Comparison of ENCODE assay signal across 8 cellular contexts in genomic region chr1:226827458-226827857, GRCh38. TPM values are rescaled to one million over a fixed set of nuclear protein-coding genes. Genes with fewer than 3 reads are reported as not detected.
DNase-seq lines count a peak whose midpoint lies in the region; ATAC-seq lines count a peak whose summit lies in the region.

No MANE protein-coding gene starts in this region.

- peaks cover 0 to 4% of the 10 kb centered on the region in 2 donors for H3K4me1 ChIP-seq in esophagus (ENCODE audit: control insufficient read depth in 2 of 2, insufficient read depth in 2 of 2, low read length in 1 of 2)
- peaks cover 2 to 4% of the 10 kb centered on the region in 2 experiments for H3K4me1 ChIP-seq in trophoblast cell (ENCODE audit: control insufficient read depth in 1 of 2, insufficient read depth in 2 of 2, low read length in 2 of 2)

- H3K4me1 Mint-ChIP-seq in T-helper 2 cell treated with Interferon-gamma antibody and Interleukin-4, amounts not matched to agents 5 μg/mL and 100 μg/mL, for 36 hours (ENCODE audit: low read depth), result peaks cover 15% of the 10 kb centered on the region

- no peaks in the 10 kb centered on the region for H3K9me3 Mint-ChIP-seq in T-helper 2 cell treated with Interferon-gamma antibody and Interleukin-4, amounts not matched to agents 5 μg/mL and 100 μg/mL, for 36 hours

- H2BK120ac ChIP-seq in trophoblast cell (ENCODE audit: insufficient read depth, low read length, poor library complexity), result no peak overlapping the region

- no peaks in the 10 kb centered on the region for H3K79me2 ChIP-seq in trophoblast cell (ENCODE audit: control insufficient read depth, insufficient read depth, low read length, poor library complexity)

- no peaks in the 10 kb centered on the region for H3K27me3 ChIP-seq in esophagus (ENCODE audit: control insufficient read depth in 1 of 2, insufficient read depth in 2 of 2, low read length in 2 of 2)
- no peaks in the 10 kb centered on the region for H3K27me3 ChIP-seq in trophoblast cell (ENCODE audit: insufficient read depth, low read length)

- H3K4me3 ChIP-seq in esophagus (ENCODE audit: low read depth in 1 of 2, low read length in 2 of 2) (peak overlapping the region in 1 of 2 donors; percentile 30), trophoblast cell (ENCODE audit: low read depth, low read length) (no peak overlapping the region)

- H2BK5ac ChIP-seq in trophoblast cell (ENCODE audit: low read depth, low read length, poor library complexity), result no peak overlapping the region

- H4K91ac ChIP-seq in trophoblast cell (ENCODE audit: low read depth, low read length), result peak overlapping the region; percentile 58

- WGBS in esophagus, 2 donors, result 17 to 28% methylated on average over 11 of the region's 11 CpGs
- WGBS in trophoblast cell (ENCODE audit: extremely low coverage, insufficient coverage, insufficient read length), result no CpG with 5 or more reads among the region's 11 CpGs

- H3K18ac ChIP-seq in trophoblast cell (ENCODE audit: low read length), result peak overlapping the region; percentile 63

- DNase-seq in GM03348 (ENCODE audit: low spot score) (peak; percentile 69), trophoblast cell (no peak), HuH-7 (ENCODE audit: low spot score) (no peak), NCI-H1436 (lab: John Stamatoyannopoulos, UW) (no peak), NCI-H1417 treated with DMSO at 0.1 percent for 48 hours (lab: John Stamatoyannopoulos, UW) (no peak)
- no peak for DNase-seq in T-helper 2 cell treated with Interferon-gamma antibody and Interleukin-4, amounts not matched to agents 5 μg/mL and 100 μg/mL, for 36 hours (ENCODE audit: low spot score)

- peak overlapping the region; percentile 85 for H4K8ac ChIP-seq in trophoblast cell (ENCODE audit: low read depth, low read length)

- H3K27me3 Mint-ChIP-seq in T-helper 2 cell treated with Interferon-gamma antibody and Interleukin-4, amounts not matched to agents 5 μg/mL and 100 μg/mL, for 36 hours (ENCODE audit: low read depth), result peaks cover 3% of the 10 kb centered on the region

- peak overlapping the region; percentile 80 for H2BK12ac ChIP-seq in trophoblast cell (ENCODE audit: low read length)

- no peaks in the 10 kb centered on the region for H3K36me3 ChIP-seq in esophagus (ENCODE audit: control insufficient read depth in 2 of 2, insufficient read depth in 2 of 2, low read length in 1 of 2)
- H3K36me3 ChIP-seq in trophoblast cell (ENCODE audit: control insufficient read depth in 1 of 2, insufficient read depth in 2 of 2, low read length in 2 of 2), result no peaks in the 10 kb centered on the region

- no peaks in the 10 kb centered on the region for H3K36me3 Mint-ChIP-seq in T-helper 2 cell treated with Interferon-gamma antibody and Interleukin-4, amounts not matched to agents 5 μg/mL and 100 μg/mL, for 36 hours (ENCODE audit: low read depth)

- H3K9me3 ChIP-seq in esophagus (ENCODE audit: control insufficient read depth in 2 of 2, insufficient read depth in 1 of 2, low read depth in 1 of 2, low read length in 1 of 2), result no peaks in the 10 kb centered on the region
- H3K9me3 ChIP-seq in trophoblast cell (ENCODE audit: insufficient read depth, low read depth, low read length), result no peaks in the 10 kb centered on the region

- H3K27ac ChIP-seq in esophagus (ENCODE audit: low read depth in 2 of 2, low read length in 1 of 2) (peak overlapping the region; percentile 72 to 95), trophoblast cell (ENCODE audit: low read depth, low read length) (no peak overlapping the region)

- no peak overlapping the region for H3K23ac ChIP-seq in trophoblast cell (ENCODE audit: low read length)

- peaks cover 5% of the 10 kb centered on the region for H3K79me1 ChIP-seq in trophoblast cell (ENCODE audit: low read length)

- peak overlapping the region; percentile 57 for H3K4me3 Mint-ChIP-seq in T-helper 2 cell treated with Interferon-gamma antibody and Interleukin-4, amounts not matched to agents 5 μg/mL and 100 μg/mL, for 36 hours

- H3K4me2 ChIP-seq in trophoblast cell (ENCODE audit: low read length), result no peak overlapping the region

- no peak overlapping the region for H2AFZ ChIP-seq in trophoblast cell (ENCODE audit: insufficient read depth, low read length, poor library complexity)

- no peak overlapping the region for H3K14ac ChIP-seq in trophoblast cell (ENCODE audit: low read length)

- peak overlapping the region; percentile 53 for H2AK5ac ChIP-seq in trophoblast cell (ENCODE audit: low read length)

- no peak for ATAC-seq in GM18520 (IDR thresholded peaks at IDR 0.05; ENCODE audit: unreplicated experiment)

- no peak overlapping the region for H3K9ac ChIP-seq in trophoblast cell (ENCODE audit: low read length)

- H4K12ac ChIP-seq in trophoblast cell (ENCODE audit: low read depth, low read length), result no peak overlapping the region

- peak overlapping the region; percentile 83 for H3K27ac Mint-ChIP-seq in T-helper 2 cell treated with Interferon-gamma antibody and Interleukin-4, amounts not matched to agents 5 μg/mL and 100 μg/mL, for 36 hours

- no peak overlapping the region for H3K4ac ChIP-seq in trophoblast cell (ENCODE audit: low read depth, low read length)

RNA-seq across cellular contexts. Expression of gene PSEN2, which starts 43.0 kb away (rescaled TPM):
- 10 to 100 TPM in 1 of 2 donors, 1 to 10 TPM in 1; 8.8 to 12.0 TPM for polyA plus RNA-seq in esophagus
- 3.5 and 3.6 TPM in 2 replicates for polyA plus RNA-seq in trophoblast cell (2013)
